ENCODE assay signal across 14 cellular contexts in the genomic region with DNA sequence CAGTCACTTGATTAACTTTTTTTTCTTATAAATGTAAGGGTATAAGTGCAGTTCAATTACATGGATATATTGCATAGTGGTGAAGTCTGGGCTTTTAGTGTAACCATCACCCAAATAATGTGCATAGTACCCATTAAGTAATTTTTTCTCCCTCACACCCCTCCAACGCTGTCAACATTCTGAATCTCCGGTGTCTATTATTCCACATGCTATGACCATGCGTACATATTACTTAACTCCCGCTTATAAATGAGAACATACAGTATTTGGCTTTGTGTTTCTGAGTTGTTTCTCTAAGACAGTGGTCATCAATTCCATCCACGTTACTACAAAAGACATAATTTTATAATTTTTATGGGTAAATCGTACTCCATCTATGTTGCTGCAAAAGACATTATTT.
A peak's percentile ranks its signal among the peaks of the same experiment; 100 is the strongest.
DNase-seq lines count a peak whose midpoint lies in the region; ATAC-seq and TF ChIP-seq lines count a peak whose summit lies in the region.
"Had no signal": no experiment of that assay in that cellular context is flagged by ENCODE, and none has a peak within 500 bp of the region (broad histone marks: within the 10 kb centered on the region; RNA-seq: fewer than 3 reads in every experiment).

No MANE protein-coding gene starts in this region.

- in situ Hi-C loops in transverse colon (cut with MboI; ENCODE audit: low pct_ligation_motif_present in 1 of 4, low pct_unique_long_range_greater_than_20kb in 1 of 4, low sequenced_read_pairs in 3 of 4), result no loop called here

- H3K27ac ChIP-seq in PC-9, result no peak overlapping the region
- no peak overlapping the region for H3K27ac ChIP-seq in transverse colon
- no peak overlapping the region for H3K27ac ChIP-seq in caudate nucleus (ENCODE audit: low read depth, low read length)
- H3K27ac ChIP-seq: GM23248 had no signal

- H3K27me3 Mint-ChIP-seq in endothelial cell (ENCODE audit: unreplicated experiment) (no peaks in the 10 kb centered on the region), natural killer cell (ENCODE audit: low read depth in 2 of 2) (no peaks in the 10 kb centered on the region)
- H3K27me3 Mint-ChIP-seq: CD4-positive, alpha-beta memory T cell had no signal

- peak overlapping the region; percentile 91 for H3K4me2 ChIP-seq in PC-9

- H3K4me3 Mint-ChIP-seq in endothelial cell (ENCODE audit: unreplicated experiment), result peak overlapping the region; percentile 19
- H3K4me3 Mint-ChIP-seq in natural killer cell, result no peak overlapping the region
- H3K4me3 Mint-ChIP-seq: CD4-positive, alpha-beta memory T cell; HFFc6 had no signal

- intact Hi-C loops in PC-9 (cut with micrococcal nuclease; ENCODE audit: unreplicated experiment), result no loop called here
- intact Hi-C loops in transverse colon (cut with DNase I; ENCODE audit: low total_unique reads), result no loop called here
- intact Hi-C loops in natural killer cell (cut with micrococcal nuclease), result no loop called here

- H3K4me3 ChIP-seq in PC-9, result peak overlapping the region; percentile 90; the same call in 1 of the 2 replicates
- H3K4me3 ChIP-seq in transverse colon, result no peak overlapping the region
- H3K4me3 ChIP-seq: GM23248, HAP-1 had no signal

- H3K4me1 ChIP-seq in PC-9 (replicated peaks; ENCODE audit: insufficient read depth) (0 out of 2 replicates have a peak, but pooled peaks cover 3% of the 10 kb centered on the region), transverse colon (no peaks in the 10 kb centered on the region)
- H3K4me1 ChIP-seq: Caco-2, HAP-1 had no signal

- H3K9me3 Mint-ChIP-seq in endothelial cell (ENCODE audit: unreplicated experiment), result no peaks in the 10 kb centered on the region
- H3K9me3 Mint-ChIP-seq in natural killer cell, result peaks cover 12 to 24% of the 10 kb centered on the region in 2 donors

- no peaks in the 10 kb centered on the region for H3K9me3 ChIP-seq in PC-9 (ENCODE audit: insufficient read depth, low read depth)
- H3K9me3 ChIP-seq in transverse colon, result no peaks in the 10 kb centered on the region
- H3K9me3 ChIP-seq: Caco-2 had no signal

- H3K4me1 Mint-ChIP-seq in endothelial cell (ENCODE audit: unreplicated experiment) (no peaks in the 10 kb centered on the region), natural killer cell (no peaks in the 10 kb centered on the region)
- H3K4me1 Mint-ChIP-seq: CD4-positive, alpha-beta memory T cell had no signal

- no peak overlapping the region for H2AFZ ChIP-seq in PC-9
- H2AFZ ChIP-seq: GM23248 had no signal

- H3K9me2 ChIP-seq in PC-9 (ENCODE audit: insufficient read depth), result no peaks in the 10 kb centered on the region

- 92 to 97% methylated on average over 6 of the region's 6 CpGs for WGBS in transverse colon (ENCODE audit: low coverage in 1 of 2), 2 donors

- ATAC-seq in natural killer cell, result no peak

- H3K27me3 ChIP-seq in PC-9 (ENCODE audit: insufficient read depth, low read depth), result no peaks in the 10 kb centered on the region
- H3K27me3 ChIP-seq in transverse colon, result no peaks in the 10 kb centered on the region

- H3F3A ChIP-seq in PC-9 (ENCODE audit: insufficient read depth, low read depth), result no peaks in the 10 kb centered on the region

- no peaks in the 10 kb centered on the region for H3K36me3 Mint-ChIP-seq in endothelial cell (ENCODE audit: low read depth, unreplicated experiment)
- H3K36me3 Mint-ChIP-seq in natural killer cell, result peaks cover 7% of the 10 kb centered on the region
- H3K36me3 Mint-ChIP-seq: CD4-positive, alpha-beta memory T cell had no signal

- TF ChIP-seq CTCF in PC-9 (conservative IDR thresholded peaks at IDR 0.05), result no peak
- TF ChIP-seq CTCF in endothelial cell (IDR thresholded peaks at IDR 0.05; ENCODE audit: unreplicated experiment), result no peak
- TF ChIP-seq CTCF in transverse colon (IDR thresholded peaks at IDR 0.05), result no peak
- TF ChIP-seq CTCF in natural killer cell (IDR thresholded peaks at IDR 0.05), result no peak

- TF ChIP-seq EP300 in transverse colon (IDR thresholded peaks at IDR 0.05; ENCODE audit: low read depth), result no peak

- H4K20me1 ChIP-seq in PC-9 (ENCODE audit: insufficient read depth), result no peaks in the 10 kb centered on the region

- no peak for TF ChIP-seq POLR2A in transverse colon (IDR thresholded peaks at IDR 0.05)

- BruUV-seq in PC-9 (replicated peaks; lab: Mats Ljungman, UMichigan), result no TSS peak

- peaks cover 15% of the 10 kb centered on the region for H3K79me2 ChIP-seq in PC-9 (ENCODE audit: low read depth)

- CTCF ChIA-PET in PC-9 (lab: Charles Lee), result no interaction called here

- peak; percentile 3 for DNase-seq in HT1080 (ENCODE audit: low read depth)
- DNase-seq in PC-9, result no peak
- no peak for DNase-seq in endothelial cell (ENCODE audit: low spot score)
- no peak for DNase-seq in transverse colon
- DNase-seq in natural killer cell, result no peak
- DNase-seq in caudate nucleus (lab: John Stamatoyannopoulos, UW), result no peak
- DNase-seq: C1 segment of cervical spinal cord; Caco-2; CD4-positive, alpha-beta memory T cell; DMS153; DND-41; GM23248; HFFc6 had no signal

- no peaks in the 10 kb centered on the region for H3K36me3 ChIP-seq in PC-9 (ENCODE audit: low read depth)
- no peaks in the 10 kb centered on the region for H3K36me3 ChIP-seq in transverse colon
- H3K36me3 ChIP-seq: HAP-1 had no signal

- no peak overlapping the region for H3K27ac Mint-ChIP-seq in endothelial cell (ENCODE audit: unreplicated experiment)
- H3K27ac Mint-ChIP-seq in natural killer cell, result no peak overlapping the region
- H3K27ac Mint-ChIP-seq: CD4-positive, alpha-beta memory T cell; HFFc6 had no signal

- POLR2A ChIA-PET in PC-9 (lab: Charles Lee; ENCODE audit: unreplicated experiment), result no interaction called here
